16 cellular contexts compared by ENCODE assay signal in the genomic region with DNA sequence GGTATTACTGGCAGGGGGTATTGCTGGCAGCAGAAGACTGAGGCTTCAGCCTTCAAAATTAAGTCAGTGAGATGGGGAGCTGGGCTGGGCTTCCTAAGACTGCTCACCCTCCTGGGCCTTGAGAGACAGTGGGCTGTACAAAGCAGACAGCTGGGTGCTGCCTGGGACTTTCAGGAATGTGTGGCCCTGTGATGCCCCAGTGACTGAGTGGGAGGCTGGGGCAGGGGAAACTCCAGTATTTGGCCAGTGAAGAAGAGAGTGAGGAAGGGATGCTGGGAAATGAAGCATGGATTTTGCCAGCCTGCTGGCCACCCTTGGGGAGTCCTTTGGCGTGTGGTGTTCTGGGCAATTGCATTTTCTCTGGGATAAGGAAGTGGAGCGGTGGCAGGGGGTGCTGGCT. TPM values are rescaled to one million over a fixed set of nuclear protein-coding genes. Genes with fewer than 3 reads are reported as not detected.
DNase-seq lines count a peak whose midpoint lies in the region; ATAC-seq and TF ChIP-seq lines count a peak whose summit lies in the region.
"Had no signal": no experiment of that assay in that cellular context is flagged by ENCODE, and none has a peak within 500 bp of the region (broad histone marks: within the 10 kb centered on the region; RNA-seq: fewer than 3 reads in every experiment).

No MANE protein-coding gene starts in this region.

- no peaks in the 10 kb centered on the region; the same call in 1 of the 2 replicates for H3K36me3 ChIP-seq in GM23248 (ENCODE audit: low read depth)
- peaks cover 6 to 12% (median 8%) of the 10 kb centered on the region in 3 donors for H3K36me3 ChIP-seq in skeletal muscle tissue (ENCODE audit: control insufficient read depth in 3 of 3, insufficient read depth in 3 of 3, low read length in 3 of 3)

- H3K9ac ChIP-seq in GM23248 (no peak overlapping the region), skeletal muscle tissue (ENCODE audit: low read depth in 1 of 3, low read length in 3 of 3) (peak overlapping the region; percentile 72 to 87 (median 82))

- DNase-seq in GM23248 (peak; percentile 27), iris pigment epithelial cell (ENCODE audit: low read depth) (peak; percentile 29), SK-N-DZ (ENCODE audit: low spot score) (no peak), NCI-H2171 (lab: John Stamatoyannopoulos, UW) (no peak)
- DNase-seq: activated CD4-positive, alpha-beta T cell treated with anti-CD3 and anti-CD28 coated beads, Interleukin-2, amount 10 ng/mL, durations not matched to agents 7 days and 5 days; activated T-cell treated with anti-CD3 and anti-CD28 coated beads, Interleukin-2, amount 50 U/mL, for 48 hours; NCI-H524 treated with DMSO at 0.1 percent for 48 hours; PC-3 had no signal

- ATAC-seq in SK-N-SH treated with all-trans-retinoic acid at 6 μM for 48 hours = peak; percentile 6; the same call in 1 of the 3 replicates
- no peak for ATAC-seq in HG03378 (IDR thresholded peaks at IDR 0.05; ENCODE audit: unreplicated experiment)
- no peak for ATAC-seq in GM21447 (IDR thresholded peaks at IDR 0.05; ENCODE audit: unreplicated experiment)

- H3K27ac ChIP-seq in GM23248 = no peak overlapping the region
- peak overlapping the region; percentile 94 for H3K27ac ChIP-seq in skeletal muscle tissue (ENCODE audit: low read depth, low read length)

- H3K79me2 ChIP-seq in GM23248 (ENCODE audit: insufficient read depth) = no peaks in the 10 kb centered on the region

- in situ Hi-C loops in GM23248 (cut with MboI) = no loop called here

- no peak overlapping the region for H2AFZ ChIP-seq in GM23248

- no peaks in the 10 kb centered on the region for H3K9me3 ChIP-seq in GM23248 (ENCODE audit: low read depth)
- no peaks in the 10 kb centered on the region for H3K9me3 ChIP-seq in skeletal muscle tissue (ENCODE audit: control insufficient read depth in 3 of 3, low read length in 3 of 3)
- H3K9me3 ChIP-seq: adrenal gland, thyroid gland had no signal

- H3K4me2 ChIP-seq in GM23248 (ENCODE audit: unreplicated experiment) = no peak overlapping the region

- H3K4me1 ChIP-seq in GM23248 (ENCODE audit: insufficient read depth) (peaks cover 14% of the 10 kb centered on the region), skeletal muscle tissue (ENCODE audit: control insufficient read depth in 3 of 3, insufficient read depth in 3 of 3, low read length in 3 of 3) (peaks cover 61 to 77% (median 74%) of the 10 kb centered on the region in 3 donors)

- WGBS in GM23248 (ENCODE audit: low coverage in 1 of 2, low lambda C conversion rate in 2 of 2, missing lambda C conversion rate in 2 of 2), 2 experiments = 95 to 100% methylated on average over 2 of the region's 2 CpGs

- H3K4me3 ChIP-seq in GM23248 (no peak overlapping the region), skeletal muscle tissue (ENCODE audit: low read length in 3 of 3) (peak overlapping the region; percentile 55 to 76 (median 64))
- H3K4me3 ChIP-seq: adrenal gland, thyroid gland had no signal

- H4K20me1 ChIP-seq in GM23248 (ENCODE audit: insufficient read depth) = no peaks in the 10 kb centered on the region

- H3F3A ChIP-seq in GM23248 (ENCODE audit: insufficient read depth) = no peaks in the 10 kb centered on the region

- no peaks in the 10 kb centered on the region for H3K9me2 ChIP-seq in GM23248 (ENCODE audit: insufficient read depth)

- H3K27me3 ChIP-seq in GM23248 (replicated peaks; ENCODE audit: insufficient read depth) (no peaks in the 10 kb centered on the region), skeletal muscle tissue (ENCODE audit: control insufficient read depth in 3 of 3, insufficient read depth in 3 of 3, low read length in 3 of 3) (no peaks in the 10 kb centered on the region)
- H3K27me3 ChIP-seq: adrenal gland, thyroid gland had no signal

TF ChIP-seq in SK-N-SH treated with all-trans-retinoic acid at 6 μM for 48 hours, 23 proteins besides CTCF, POLR2A, EP300 and RAD21:
- TF ChIP-seq, protein P1, sequence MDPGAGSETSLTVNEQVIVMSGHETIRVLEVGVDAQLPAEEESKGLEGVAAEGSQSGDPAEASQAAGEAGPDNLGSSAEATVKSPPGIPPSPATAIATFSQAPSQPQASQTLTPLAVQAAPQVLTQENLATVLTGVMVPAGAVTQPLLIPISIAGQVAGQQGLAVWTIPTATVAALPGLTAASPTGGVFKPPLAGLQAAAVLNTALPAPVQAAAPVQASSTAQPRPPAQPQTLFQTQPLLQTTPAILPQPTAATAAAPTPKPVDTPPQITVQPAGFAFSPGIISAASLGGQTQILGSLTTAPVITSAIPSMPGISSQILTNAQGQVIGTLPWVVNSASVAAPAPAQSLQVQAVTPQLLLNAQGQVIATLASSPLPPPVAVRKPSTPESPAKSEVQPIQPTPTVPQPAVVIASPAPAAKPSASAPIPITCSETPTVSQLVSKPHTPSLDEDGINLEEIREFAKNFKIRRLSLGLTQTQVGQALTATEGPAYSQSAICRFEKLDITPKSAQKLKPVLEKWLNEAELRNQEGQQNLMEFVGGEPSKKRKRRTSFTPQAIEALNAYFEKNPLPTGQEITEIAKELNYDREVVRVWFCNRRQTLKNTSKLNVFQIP (CRISPR knock-in tag; IDR thresholded peaks at IDR 0.05; ENCODE audit: borderline replicate concordance, low read depth) = no peak
- TF ChIP-seq ARNTL (CRISPR knock-in tag; IDR thresholded peaks at IDR 0.05; ENCODE audit: borderline replicate concordance, low read depth) (no peak), SNAI2 (CRISPR knock-in tag; IDR thresholded peaks at IDR 0.05) (no peak), RARB (CRISPR knock-in tag; IDR thresholded peaks at IDR 0.05) (no peak)
- TF ChIP-seq, protein P2, sequence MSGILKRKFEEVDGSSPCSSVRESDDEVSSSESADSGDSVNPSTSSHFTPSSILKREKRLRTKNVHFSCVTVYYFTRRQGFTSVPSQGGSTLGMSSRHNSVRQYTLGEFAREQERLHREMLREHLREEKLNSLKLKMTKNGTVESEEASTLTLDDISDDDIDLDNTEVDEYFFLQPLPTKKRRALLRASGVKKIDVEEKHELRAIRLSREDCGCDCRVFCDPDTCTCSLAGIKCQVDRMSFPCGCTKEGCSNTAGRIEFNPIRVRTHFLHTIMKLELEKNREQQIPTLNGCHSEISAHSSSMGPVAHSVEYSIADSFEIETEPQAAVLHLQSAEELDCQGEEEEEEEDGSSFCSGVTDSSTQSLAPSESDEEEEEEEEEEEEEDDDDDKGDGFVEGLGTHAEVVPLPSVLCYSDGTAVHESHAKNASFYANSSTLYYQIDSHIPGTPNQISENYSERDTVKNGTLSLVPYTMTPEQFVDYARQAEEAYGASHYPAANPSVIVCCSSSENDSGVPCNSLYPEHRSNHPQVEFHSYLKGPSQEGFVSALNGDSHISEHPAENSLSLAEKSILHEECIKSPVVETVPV (CRISPR knock-in tag; IDR thresholded peaks at IDR 0.05) = no peak

RNA-seq across cellular contexts. Expression of gene ANKRD2, which starts 0.4 kb away (rescaled TPM):
- not detected in 2 replicates for total RNA-seq in GM23248 (2014; rRNA removed; shearing (Covaris generic))
- not detected in 2 replicates for polyA plus RNA-seq in GM23248 (2016; fragmentation: Nextera tagmentation; extraction: Ambion mirVana)
- 8.9 TPM for total RNA-seq in skeletal muscle tissue
- not detected in 2 replicates for polyA plus RNA-seq in SK-N-DZ (2014; cell fraction: cytosol; rRNA removed)
- polyA plus RNA-seq in SK-N-DZ (2014; cell fraction: nucleus; rRNA removed) = not detected in 2 replicates
- total RNA-seq: Daoy, thyroid gland had no signal

RNA-seq across cellular contexts. Expression of gene HOGA1, which starts 11.2 kb away (rescaled TPM):
- total RNA-seq in GM23248 (2014; rRNA removed; shearing (Covaris generic)) = 0.22 TPM in 1 of 2 replicates, not detected in the other
- polyA plus RNA-seq in GM23248 (2016; fragmentation: Nextera tagmentation; extraction: Ambion mirVana) = 0.13 and 0.28 TPM in 2 replicates
- 1.6 TPM for total RNA-seq in skeletal muscle tissue
- 4.3 and 6.6 TPM in 2 replicates for polyA plus RNA-seq in SK-N-DZ (2014; cell fraction: cytosol; rRNA removed)
- 4.4 and 5.9 TPM in 2 replicates for polyA plus RNA-seq in SK-N-DZ (2014; cell fraction: nucleus; rRNA removed)
- total RNA-seq: activated CD4-positive, alpha-beta T cell treated with anti-CD3 and anti-CD28 coated beads, Interleukin-2, amount 10 ng/mL, durations not matched to agents 7 days and 5 days; Daoy; T-helper 2 cell treated with Interferon-gamma antibody and Interleukin-4, amounts not matched to agents 100 ng/mL and 5 ng/mL, for 36 hours had no signal

RNA-seq across cellular contexts. Expression of gene C10orf62, which starts 16.5 kb away (rescaled TPM):
- total RNA-seq in GM23248 (2014; rRNA removed; shearing (Covaris generic)) = not detected in 2 replicates
- not detected in 2 replicates for polyA plus RNA-seq in GM23248 (2016; fragmentation: Nextera tagmentation; extraction: Ambion mirVana)
- total RNA-seq in skeletal muscle tissue = under 0.01 TPM
- 0.32 TPM in 1 of 2 replicates, not detected in the other for polyA plus RNA-seq in SK-N-DZ (2014; cell fraction: cytosol; rRNA removed)
- polyA plus RNA-seq in SK-N-DZ (2014; cell fraction: nucleus; rRNA removed) = 0.16 and 0.19 TPM in 2 replicates
- total RNA-seq: activated CD4-positive, alpha-beta T cell treated with anti-CD3 and anti-CD28 coated beads, Interleukin-2, amount 10 ng/mL, durations not matched to agents 7 days and 5 days; Daoy; PC-3; T-helper 2 cell treated with Interferon-gamma antibody and Interleukin-4, amounts not matched to agents 100 ng/mL and 5 ng/mL, for 36 hours had no signal

Comparison
In these comparisons a context has a peak if more than half of its experiments do, and no peak if none do; other contexts are left out.
1. DNase-seq: peak in GM23248 (single experiment) and iris pigment epithelial cell (single experiment); none in SK-N-DZ (single experiment) and NCI-H2171 (single experiment).